In genomic region chr1:50620680-50621329, GRCh38 we compare ENCODE assay signal across 8 cellular contexts.
DNase-seq lines count a peak whose midpoint lies in the region; ATAC-seq and TF ChIP-seq lines count a peak whose summit lies in the region.

No MANE protein-coding gene starts in this region.

- no peak for TF ChIP-seq EP300 in stomach (IDR thresholded peaks at IDR 0.05)

- no peak for TF ChIP-seq POLR2A in stomach (IDR thresholded peaks at IDR 0.05)

- 47 to 66% (median 59%) methylated on average over 6 of the region's 6 CpGs for WGBS in stomach, 5 donors

- H3K4me2 ChIP-seq in OCI-LY3 (ENCODE audit: low read length): no peak overlapping the region

- ATAC-seq in esophagus mucosa: peak; percentile 98
- no peak for ATAC-seq in GM19035 (IDR thresholded peaks at IDR 0.05; ENCODE audit: unreplicated experiment)
- ATAC-seq in GM19463 (IDR thresholded peaks at IDR 0.05; ENCODE audit: unreplicated experiment): no peak

- in situ Hi-C loops in KBM-7 (cut with MboI; ENCODE audit: low pct_unique_long_range_greater_than_20kb, low sequenced_read_pairs): loop anchor here (25.0 kb wide), 1 partner anchor 259 kb away; no protein-coding TSS in a partner anchor

- H3K27ac ChIP-seq in OCI-LY3 (ENCODE audit: low read length): no peak overlapping the region
- H3K27ac ChIP-seq in stomach: peak overlapping the region; percentile 55 to 90 (median 73)

- no peak overlapping the region for H3K4me3 ChIP-seq in OCI-LY3 (ENCODE audit: low read length)
- peak overlapping the region in 1 of 4 donors; percentile 9 for H3K4me3 ChIP-seq in stomach

- no peak overlapping the region for H3K9ac ChIP-seq in OCI-LY3 (ENCODE audit: low read length)

- H3K4me1 ChIP-seq in OCI-LY3 (ENCODE audit: low read length): no peaks in the 10 kb centered on the region
- H3K4me1 ChIP-seq in stomach: no peaks in the 10 kb centered on the region

- H3K9me3 ChIP-seq in OCI-LY3 (ENCODE audit: insufficient read depth, low read length) (no peaks in the 10 kb centered on the region), stomach (no peaks in the 10 kb centered on the region)

- intact Hi-C loops in stomach (cut with DNase I; ENCODE audit: low total_unique reads): no loop called here

- DNase-seq in NCI-H2171 treated with DMSO at 0.1 percent for 48 hours (lab: John Stamatoyannopoulos, UW) (peak; percentile 54), NCI-H2171 (lab: John Stamatoyannopoulos, UW) (no peak), stomach (peak; percentile 64), KBM-7 (no peak)

- H4K20me1 ChIP-seq in OCI-LY3 (ENCODE audit: insufficient read depth, low read length): no peaks in the 10 kb centered on the region

- no peaks in the 10 kb centered on the region for H3K79me2 ChIP-seq in OCI-LY3 (ENCODE audit: low read length)

- H3K36me3 ChIP-seq in OCI-LY3 (replicated peaks; ENCODE audit: low read depth, low read length) (no peaks in the 10 kb centered on the region), stomach (no peaks in the 10 kb centered on the region)

- TF ChIP-seq CTCF in OCI-LY3 (IDR thresholded peaks at IDR 0.05; ENCODE audit: low read depth, low read length) (peak; percentile 45), stomach (IDR thresholded peaks at IDR 0.05) (peak in 4 of 7 experiments; percentile 12 to 28 (median 24))

- no peak overlapping the region for H2AFZ ChIP-seq in OCI-LY3 (ENCODE audit: low read depth, low read length)

- H3K27me3 ChIP-seq in OCI-LY3 (ENCODE audit: low read depth, low read length) (no peaks in the 10 kb centered on the region), stomach (no peaks in the 10 kb centered on the region)

Comparison
In these comparisons a context has a peak if more than half of its experiments do, and no peak if none do; other contexts are left out.
1. DNase-seq: peak in NCI-H2171 treated with DMSO at 0.1 percent for 48 hours (single experiment) and stomach (single experiment); none in NCI-H2171 (single experiment) and KBM-7 (single experiment).